ENCODE assay signal across 9 cellular contexts in genomic region chr1:11320153-11320936, GRCh38. TPM values are rescaled to one million over a fixed set of nuclear protein-coding genes. Genes with fewer than 3 reads are reported as not detected.
DNase-seq lines count a peak whose midpoint lies in the region; ATAC-seq and TF ChIP-seq lines count a peak whose summit lies in the region.
"Had no signal": no experiment of that assay in that cellular context is flagged by ENCODE, and none has a peak within 500 bp of the region (broad histone marks: within the 10 kb centered on the region; RNA-seq: fewer than 3 reads in every experiment).

No MANE protein-coding gene starts in this region.

- peaks cover 10% of the 10 kb centered on the region for H3K27me3 ChIP-seq in SJCRH30
- H3K27me3 ChIP-seq in adrenal gland = peaks cover 5% of the 10 kb centered on the region
- H3K27me3 ChIP-seq: neutrophil had no signal

- intact Hi-C loops in adrenal gland (cut with DNase I) = no loop called here

- H3K9me3 Mint-ChIP-seq in naive B cell = no peaks in the 10 kb centered on the region

- no peak overlapping the region for H3K27ac ChIP-seq in SJCRH30
- H3K27ac ChIP-seq in adrenal gland = no peak overlapping the region
- H3K27ac ChIP-seq: neutrophil, SJSA1 had no signal

- H3K9me3 ChIP-seq in SJCRH30 (replicated peaks) (no peaks in the 10 kb centered on the region), adrenal gland (replicated peaks in 1 of 3) (no peaks in the 10 kb centered on the region)
- H3K9me3 ChIP-seq: neutrophil, SJSA1 had no signal

- H3K4me3 ChIP-seq in SJCRH30 (no peak overlapping the region), adrenal gland (no peak overlapping the region)
- H3K4me3 ChIP-seq: SJSA1 had no signal

- H3K27ac Mint-ChIP-seq in naive B cell = peak overlapping the region in 2 of 6 donors; percentile 12 to 65

- H3K36me3 ChIP-seq in SJCRH30 (no peaks in the 10 kb centered on the region), adrenal gland (replicated peaks in 1 of 2) (no peaks in the 10 kb centered on the region)
- H3K36me3 ChIP-seq: neutrophil, SJSA1 had no signal

- peaks cover 5 to 9% (median 7%) of the 10 kb centered on the region in 3 donors for H3K4me1 Mint-ChIP-seq in naive B cell

- TF ChIP-seq CTCF in adrenal gland (IDR thresholded peaks at IDR 0.05) = peak; percentile 16 to 44 (median 24)

- H3K4me3 Mint-ChIP-seq in naive B cell = no peak overlapping the region

- DNase-seq in GM19240 (ENCODE audit: insufficient read length, low spot score) (peak; percentile 60), SJCRH30 (peak; percentile 44 to 59), adrenal gland (peak in 2 of 7 donors; percentile 18 to 23), naive B cell (peak; percentile 30), amniotic stem cell (lab: John Stamatoyannopoulos, UW) (no peak), NOMO-1 treated with dmso at 0.1 percent for 144 hours (lab: John Stamatoyannopoulos, UW; ENCODE audit: unreplicated experiment) (no peak)

- peaks cover 0 to 29% (median 19%) of the 10 kb centered on the region in 3 donors for H3K27me3 Mint-ChIP-seq in naive B cell

- H3K4me1 ChIP-seq in SJCRH30 (no peaks in the 10 kb centered on the region), adrenal gland (replicated peaks in 1 of 2) (no peaks in the 10 kb centered on the region)
- H3K4me1 ChIP-seq: SJSA1 had no signal

- WGBS in adrenal gland, 4 donors = 19 to 20% (median 19%) methylated on average over 15 of the region's 15 CpGs

- ATAC-seq in naive B cell (ENCODE audit: low read depth in 2 of 2) = peak; percentile 45 to 53
- ATAC-seq in GM18858 (IDR thresholded peaks at IDR 0.05; ENCODE audit: unreplicated experiment) = no peak

- H3K36me3 Mint-ChIP-seq in naive B cell = no peaks in the 10 kb centered on the region

- TF ChIP-seq POLR2A in adrenal gland (IDR thresholded peaks at IDR 0.05) = no peak

RNA-seq across cellular contexts. Expression of gene UBIAD1, which starts 47.3 kb away (rescaled TPM):
- total RNA-seq in SJCRH30 (2014; rRNA removed; shearing (Covaris generic)) = 26.5 and 27.1 TPM in 2 replicates
- 10 to 100 TPM in 6 of 8 donors, 1 to 10 TPM in 2; 6.6 to 24.3 (median 12.1) TPM for total RNA-seq in adrenal gland
- polyA plus RNA-seq in adrenal gland = 10 to 100 TPM in 1 of 3 donors, 1 to 10 TPM in 2; 4.5 to 18.0 (median 6.3) TPM
- polyA plus RNA-seq in naive B cell (ENCODE audit: low read depth in 6 of 6) = 10 to 100 TPM; 45.2 to 75.2 (median 49.1) TPM

RNA-seq across cellular contexts. Expression of gene MTOR, which starts 58.0 kb away (rescaled TPM):
- total RNA-seq in SJCRH30 (2014; rRNA removed; shearing (Covaris generic)) = 54.6 and 55.2 TPM in 2 replicates
- total RNA-seq in adrenal gland = 10 to 100 TPM; 27.6 to 45.3 (median 35.4) TPM
- polyA plus RNA-seq in adrenal gland = 10 to 100 TPM; 21.4 to 28.8 (median 28.2) TPM
- 10 to 100 TPM in 1 of 6 donors, 1 to 10 TPM in 4, under 1 TPM in 1; 0.88 to 10.3 (median 4.6) TPM for polyA plus RNA-seq in naive B cell (ENCODE audit: low read depth in 6 of 6)

Comparison
In these comparisons a context has a peak if more than half of its experiments do, and no peak if none do; other contexts are left out.
1. DNase-seq: peak in GM19240 (single experiment), SJCRH30 (2 of 2) and naive B cell (single experiment); none in amniotic stem cell (single experiment) and NOMO-1 treated with dmso at 0.1 percent for 144 hours (single experiment).